Comparison of ENCODE assay signal across 16 cellular contexts in genomic region chr3:118144919-118145318, GRCh38.
DNase-seq lines count a peak whose midpoint lies in the region; ATAC-seq and TF ChIP-seq lines count a peak whose summit lies in the region.
"Had no signal": no experiment of that assay in that cellular context is flagged by ENCODE, and none has a peak within 500 bp of the region (broad histone marks: within the 10 kb centered on the region; RNA-seq: fewer than 3 reads in every experiment).

No MANE protein-coding gene starts in this region.

- H3K9me3 ChIP-seq in BLaER1 (no peaks in the 10 kb centered on the region), osteoblast (ENCODE audit: low read depth, low read length) (no peaks in the 10 kb centered on the region)
- H3K9me3 ChIP-seq: A549 had no signal

- no peaks in the 10 kb centered on the region for H3K4me1 Mint-ChIP-seq in chondrocyte (ENCODE audit: low read depth)
- H3K4me1 Mint-ChIP-seq: CD4-positive, CD25-positive, alpha-beta regulatory T cell had no signal

- no peaks in the 10 kb centered on the region for H3K79me2 ChIP-seq in osteoblast (ENCODE audit: insufficient read depth, low read length)

- TF ChIP-seq CTCF in GM12865 (IDR thresholded peaks at IDR 0.05; ENCODE audit: insufficient read depth, low read depth, low read length, missing control alignments), result no peak
- no peak for TF ChIP-seq CTCF in chondrocyte (IDR thresholded peaks at IDR 0.05)
- TF ChIP-seq CTCF in osteoblast (IDR thresholded peaks at IDR 0.05; ENCODE audit: extremely low read depth, low read depth, low read length), result no peak

- no peak overlapping the region for H2AFZ ChIP-seq in osteoblast (ENCODE audit: low read length)

- no peak overlapping the region for H3K4me3 Mint-ChIP-seq in chondrocyte (ENCODE audit: unreplicated experiment)
- H3K4me3 Mint-ChIP-seq: CD4-positive, CD25-positive, alpha-beta regulatory T cell had no signal

- DNase-seq in GM12865 (ENCODE audit: low read depth), result peak; percentile 26
- peak; percentile 87 for DNase-seq in NCI-H82 treated with DMSO at 0.1 percent for 48 hours (lab: John Stamatoyannopoulos, UW; ENCODE audit: unreplicated experiment)
- DNase-seq in chondrocyte (ENCODE audit: low spot score), result peak; percentile 44
- DNase-seq in Kasumi-1 (lab: John Stamatoyannopoulos, UW), result no peak
- DNase-seq in midbrain (lab: John Stamatoyannopoulos, UW), result no peak
- no peak for DNase-seq in osteoblast (ENCODE audit: insufficient read length, low spot score, missing footprints)
- DNase-seq: CD4-positive, CD25-positive, alpha-beta regulatory T cell; IMR-90; NCI-H1048; NCI-H1694; PC-3; Right ventricle myocardium superior; T-helper 2 cell had no signal

- no peak for ATAC-seq in GM19395 (IDR thresholded peaks at IDR 0.05; ENCODE audit: unreplicated experiment)
- ATAC-seq: A549, PC-3 had no signal

- no peak overlapping the region for H3K27ac ChIP-seq in BLaER1
- H3K27ac ChIP-seq in osteoblast (ENCODE audit: low read depth, low read length), result no peak overlapping the region
- H3K27ac ChIP-seq: A549 had no signal

- H3K36me3 ChIP-seq in BLaER1 (no peaks in the 10 kb centered on the region), osteoblast (ENCODE audit: insufficient read depth, low read length) (no peaks in the 10 kb centered on the region)

- peaks cover 8% of the 10 kb centered on the region for H3K4me1 ChIP-seq in BLaER1
- no peaks in the 10 kb centered on the region for H3K4me1 ChIP-seq in osteoblast (ENCODE audit: insufficient read depth, low read length)
- H3K4me1 ChIP-seq: A549 had no signal

- H3K36me3 Mint-ChIP-seq in chondrocyte (ENCODE audit: low read depth), result no peaks in the 10 kb centered on the region
- H3K36me3 Mint-ChIP-seq: CD4-positive, CD25-positive, alpha-beta regulatory T cell had no signal

- H3K27ac Mint-ChIP-seq in chondrocyte (ENCODE audit: unreplicated experiment), result no peak overlapping the region
- H3K27ac Mint-ChIP-seq: CD4-positive, CD25-positive, alpha-beta regulatory T cell had no signal

- peaks cover 31% of the 10 kb centered on the region for H3K9me3 Mint-ChIP-seq in chondrocyte (ENCODE audit: low read depth)

- no peak overlapping the region for H3K9ac ChIP-seq in BLaER1

- no peaks in the 10 kb centered on the region for H3K27me3 ChIP-seq in BLaER1
- H3K27me3 ChIP-seq in osteoblast (ENCODE audit: insufficient read depth, low read length), result no peaks in the 10 kb centered on the region

- H4K20me1 ChIP-seq in BLaER1 (no peaks in the 10 kb centered on the region), osteoblast (ENCODE audit: insufficient read depth, low read length) (no peaks in the 10 kb centered on the region)

- H3K4me2 ChIP-seq in BLaER1 (peak overlapping the region; percentile 36), osteoblast (ENCODE audit: insufficient read depth, low read length) (no peak overlapping the region)
- H3K4me2 ChIP-seq: A549 had no signal

- H3K4me3 ChIP-seq in BLaER1, result no peak overlapping the region
- no peak overlapping the region for H3K4me3 ChIP-seq in GM12865 (ENCODE audit: low read depth, low read length)
- H3K4me3 ChIP-seq in osteoblast (ENCODE audit: insufficient read depth, low read length), result no peak overlapping the region
- H3K4me3 ChIP-seq: A549 had no signal

- no peaks in the 10 kb centered on the region for H3K27me3 Mint-ChIP-seq in chondrocyte (ENCODE audit: low read depth)
- H3K27me3 Mint-ChIP-seq: CD4-positive, CD25-positive, alpha-beta regulatory T cell had no signal

Comparison
In these comparisons a context has a peak if more than half of its experiments do, and no peak if none do; other contexts are left out.
1. DNase-seq: peak in GM12865 (single experiment), NCI-H82 treated with DMSO at 0.1 percent for 48 hours (single experiment) and chondrocyte (single experiment); none in Kasumi-1 (0 of 2), midbrain (single experiment) and osteoblast (single experiment).